Comparison of ENCODE assay signal across 31 cellular contexts in the genomic region with DNA sequence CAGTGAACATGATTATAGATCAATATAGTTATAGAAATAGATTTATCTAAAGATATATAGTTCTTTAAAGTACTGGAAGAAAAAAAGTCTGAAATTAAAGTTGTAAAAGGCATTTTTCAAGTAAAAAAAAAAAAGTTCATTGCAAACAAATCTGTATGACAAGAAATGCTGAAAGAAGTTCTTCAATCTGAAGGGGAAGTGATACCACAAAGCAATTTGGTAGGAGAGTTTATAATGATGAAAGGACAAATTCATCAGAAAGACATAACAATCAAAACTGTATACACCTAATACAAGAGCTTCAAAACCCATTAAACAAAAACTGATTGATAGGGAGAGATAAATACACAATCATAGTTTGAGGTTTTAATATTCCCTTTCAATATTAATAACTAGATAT.
"Had no signal": no experiment of that assay in that cellular context is flagged by ENCODE, and none has a peak within 500 bp of the region (broad histone marks: within the 10 kb centered on the region; RNA-seq: fewer than 3 reads in every experiment).

No MANE protein-coding gene starts in this region.

- H3K4me3 ChIP-seq: Peyer's patch, SJSA1 had no signal

- H3K36me3 Mint-ChIP-seq: activated CD4-positive, alpha-beta memory T cell treated with anti-CD3 and anti-CD28 coated beads for 36 hours had no signal

- H3K36me3 ChIP-seq: Peyer's patch had no signal

- H3K27ac ChIP-seq: KMS-11, Peyer's patch, SJSA1 had no signal

- DNase-seq: activated CD4-positive, alpha-beta memory T cell treated with anti-CD3 and anti-CD28 coated beads for 36 hours; activated CD4-positive, alpha-beta T cell treated with anti-CD3 and anti-CD28 coated beads for 36 hours; activated CD4-positive, alpha-beta T cell treated with anti-CD3 and anti-CD28 coated beads, Interleukin-2, amount 10 ng/mL, durations not matched to agents 7 days and 5 days; activated CD8-positive, alpha-beta memory T cell treated with anti-CD3 and anti-CD28 coated beads, Interleukin-2, amount 10 ng/mL, durations not matched to agents 7 days and 5 days; activated CD8-positive, alpha-beta memory T cell treated with anti-CD3 and anti-CD28 coated beads, Interleukin-2, amount 50 U/mL, for 48 hours; activated effector memory CD4-positive, alpha-beta T cell treated with Interleukin-2 at 50 U/mL for 16 hours; activated naive CD4-positive, alpha-beta T cell treated with anti-CD3 and anti-CD28 coated beads, Interleukin-2, amount 10 ng/mL, durations not matched to agents 7 days and 5 days; activated naive CD8-positive, alpha-beta T cell treated with anti-CD3 and anti-CD28 coated beads, Interleukin-2, amount 50 U/mL, for 24 hours; activated T-cell treated with anti-CD3 and anti-CD28 coated beads, Interleukin-2, amount 50 U/mL, for 48 hours; anterior cingulate cortex; caudate nucleus; MM.1S; NCI-H1092; NCI-H1436 treated with DMSO at 0.1 percent for 48 hours; NCI-H1694 treated with DMSO at 0.1 percent for 48 hours; NCI-H2029; NCI-H345; NCI-H524 treated with DMSO at 0.1 percent for 48 hours; Peyer's patch; RPMI8226; SHP77 treated with DMSO at 0.1 percent for 48 hours; SK-N-SH had no signal

- H3K4me2 ChIP-seq: KMS-11, SK-N-SH had no signal

- FAIRE-seq: bronchial epithelial cell had no signal

- ATAC-seq: activated CD4-positive, alpha-beta T cell treated with anti-CD3 and anti-CD28 coated beads for 36 hours; activated CD4-positive, CD25-positive, alpha-beta regulatory T cell treated with anti-CD3 and anti-CD28 coated beads, Interleukin-2, amount 50 U/mL, for 24 hours; activated CD8-positive, alpha-beta memory T cell treated with anti-CD3 and anti-CD28 coated beads, Interleukin-2, amount 10 ng/mL, durations not matched to agents 7 days and 5 days; activated naive CD8-positive, alpha-beta T cell treated with anti-CD3 and anti-CD28 coated beads, Interleukin-2, amount 50 U/mL, for 24 hours; WTC11 had no signal

- H3K4me3 Mint-ChIP-seq: activated CD4-positive, alpha-beta memory T cell treated with anti-CD3 and anti-CD28 coated beads for 36 hours; activated CD4-positive, alpha-beta T cell treated with anti-CD3 and anti-CD28 coated beads for 36 hours; activated CD4-positive, alpha-beta T cell treated with anti-CD3 and anti-CD28 coated beads, Interleukin-2, amount 10 ng/mL, durations not matched to agents 7 days and 5 days; activated CD8-positive, alpha-beta memory T cell treated with anti-CD3 and anti-CD28 coated beads, Interleukin-2, amount 10 ng/mL, durations not matched to agents 7 days and 5 days; activated naive CD4-positive, alpha-beta T cell treated with anti-CD3 and anti-CD28 coated beads, Interleukin-2, amount 10 ng/mL, durations not matched to agents 7 days and 5 days; activated naive CD8-positive, alpha-beta T cell; activated naive CD8-positive, alpha-beta T cell treated with anti-CD3 and anti-CD28 coated beads, Interleukin-2, amount 50 U/mL, for 24 hours; brain; T-helper 1 cell treated with Interleukin-12 subunit alpha and Interleukin-12 subunit beta and Interleukin-4 antibody, amounts not matched to agents 30 μg/mL and 1 μg/mL, for 36 hours; T-helper 2 cell treated with Interferon-gamma antibody and Interleukin-4, amounts not matched to agents 5 μg/mL and 100 μg/mL, for 36 hours; WTC11 had no signal

- H3K9me3 Mint-ChIP-seq: activated CD4-positive, alpha-beta memory T cell treated with anti-CD3 and anti-CD28 coated beads for 36 hours; activated naive CD4-positive, alpha-beta T cell treated with anti-CD3 and anti-CD28 coated beads, Interleukin-2, amount 10 ng/mL, durations not matched to agents 7 days and 5 days; activated naive CD8-positive, alpha-beta T cell treated with anti-CD3 and anti-CD28 coated beads, Interleukin-2, amount 50 U/mL, for 24 hours; T-helper 1 cell treated with Interleukin-12 subunit alpha and Interleukin-12 subunit beta and Interleukin-4 antibody, amounts not matched to agents 30 μg/mL and 1 μg/mL, for 36 hours had no signal

- H3K27ac Mint-ChIP-seq: activated CD4-positive, alpha-beta memory T cell treated with anti-CD3 and anti-CD28 coated beads for 36 hours; activated CD4-positive, alpha-beta T cell treated with anti-CD3 and anti-CD28 coated beads for 36 hours; activated CD4-positive, alpha-beta T cell treated with anti-CD3 and anti-CD28 coated beads, Interleukin-2, amount 10 ng/mL, durations not matched to agents 7 days and 5 days; activated CD8-positive, alpha-beta memory T cell treated with anti-CD3 and anti-CD28 coated beads, Interleukin-2, amount 10 ng/mL, durations not matched to agents 7 days and 5 days; activated naive CD4-positive, alpha-beta T cell treated with anti-CD3 and anti-CD28 coated beads, Interleukin-2, amount 10 ng/mL, durations not matched to agents 7 days and 5 days; activated naive CD8-positive, alpha-beta T cell; activated naive CD8-positive, alpha-beta T cell treated with anti-CD3 and anti-CD28 coated beads, Interleukin-2, amount 50 U/mL, for 24 hours; brain; T-helper 1 cell treated with Interleukin-12 subunit alpha and Interleukin-12 subunit beta and Interleukin-4 antibody, amounts not matched to agents 30 μg/mL and 1 μg/mL, for 36 hours; T-helper 2 cell treated with Interferon-gamma antibody and Interleukin-4, amounts not matched to agents 5 μg/mL and 100 μg/mL, for 36 hours; WTC11 had no signal

- H3K9me3 ChIP-seq: Peyer's patch, SJSA1, SK-N-SH had no signal

- H3K4me1 ChIP-seq: Peyer's patch, SJSA1 had no signal

- H3K9ac ChIP-seq: KMS-11, SK-N-SH had no signal

- H3K27me3 Mint-ChIP-seq: activated CD4-positive, alpha-beta memory T cell treated with anti-CD3 and anti-CD28 coated beads for 36 hours; activated CD4-positive, alpha-beta T cell treated with anti-CD3 and anti-CD28 coated beads for 36 hours; activated CD4-positive, alpha-beta T cell treated with anti-CD3 and anti-CD28 coated beads, Interleukin-2, amount 10 ng/mL, durations not matched to agents 7 days and 5 days; activated CD8-positive, alpha-beta memory T cell treated with anti-CD3 and anti-CD28 coated beads, Interleukin-2, amount 10 ng/mL, durations not matched to agents 7 days and 5 days; activated naive CD4-positive, alpha-beta T cell treated with anti-CD3 and anti-CD28 coated beads, Interleukin-2, amount 10 ng/mL, durations not matched to agents 7 days and 5 days; activated naive CD8-positive, alpha-beta T cell; activated naive CD8-positive, alpha-beta T cell treated with anti-CD3 and anti-CD28 coated beads, Interleukin-2, amount 50 U/mL, for 24 hours; brain had no signal

- H3K27me3 ChIP-seq: Peyer's patch, SJSA1 had no signal
